9 cellular contexts compared by ENCODE assay signal in the genomic region with DNA sequence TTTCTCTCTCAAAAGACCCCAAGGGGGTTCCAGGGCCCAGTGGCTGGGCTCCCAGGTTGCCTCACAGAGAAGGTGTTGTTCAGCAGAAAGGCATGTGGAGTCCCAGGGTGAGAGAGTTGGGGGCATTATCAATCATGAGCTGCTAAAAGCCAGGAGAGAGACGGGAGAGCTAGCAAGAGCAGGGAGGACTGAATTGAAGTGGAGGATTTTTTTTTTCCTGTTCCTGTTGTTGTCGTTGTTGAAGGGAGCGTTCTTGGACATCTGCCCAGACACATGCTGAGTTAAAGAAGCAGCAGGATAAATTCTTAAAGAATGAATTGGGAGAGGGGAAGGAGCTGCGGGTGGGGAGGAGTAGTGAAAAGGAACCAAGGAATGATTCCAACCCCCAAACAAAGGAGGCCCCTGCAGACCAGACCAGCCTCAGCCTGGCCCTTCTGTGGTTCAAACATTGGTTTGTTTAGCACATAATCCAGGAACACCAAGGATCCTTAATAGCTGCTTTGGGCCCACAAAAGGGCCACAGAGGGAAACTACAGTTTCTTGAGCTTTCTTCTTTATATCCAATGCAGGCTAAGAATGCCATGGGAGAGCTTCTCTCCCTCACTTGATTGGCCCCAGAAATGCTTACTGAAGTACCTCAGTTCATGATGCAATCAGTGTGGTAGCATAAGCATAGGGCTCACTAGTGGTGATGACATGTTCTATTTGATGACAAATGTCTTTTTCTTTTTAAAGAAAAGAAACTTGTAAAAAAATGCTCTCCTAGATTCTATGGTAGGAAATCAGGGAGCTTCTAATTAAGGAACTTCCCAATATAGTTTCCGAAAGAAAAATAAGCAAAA.
A peak's percentile ranks its signal among the peaks of the same experiment; 100 is the strongest.
DNase-seq lines count a peak whose midpoint lies in the region; ATAC-seq, FAIRE-seq and TF ChIP-seq lines count a peak whose summit lies in the region.
"Had no signal": no experiment of that assay in that cellular context is flagged by ENCODE, and none has a peak within 500 bp of the region (broad histone marks: within the 10 kb centered on the region; RNA-seq: fewer than 3 reads in every experiment).

No MANE protein-coding gene starts in this region.

- no peak for FAIRE-seq in RCC 7860 (lab: Jason Lieb, UNC)

- no peak for TF ChIP-seq CTCF in fibroblast of the aortic adventitia (IDR thresholded peaks at IDR 0.05; ENCODE audit: insufficient read depth, low read length)

- H3K27me3 Mint-ChIP-seq in activated naive CD8-positive, alpha-beta T cell treated with anti-CD3 and anti-CD28 coated beads, Interleukin-2, amount 50 U/mL, for 24 hours: peaks cover 10% of the 10 kb centered on the region
- H3K27me3 Mint-ChIP-seq: IgD-negative memory B cell had no signal

- H3K4me3 Mint-ChIP-seq in activated naive CD8-positive, alpha-beta T cell treated with anti-CD3 and anti-CD28 coated beads, Interleukin-2, amount 50 U/mL, for 24 hours: no peak overlapping the region
- H3K4me3 Mint-ChIP-seq: IgD-negative memory B cell had no signal

- H3K9me3 Mint-ChIP-seq in activated naive CD4-positive, alpha-beta T cell treated with anti-CD3 and anti-CD28 coated beads, Interleukin-2, amount 50 U/mL, for 72 hours: peaks cover 0 to 4% of the 10 kb centered on the region in 2 donors
- no peaks in the 10 kb centered on the region for H3K9me3 Mint-ChIP-seq in activated naive CD8-positive, alpha-beta T cell treated with anti-CD3 and anti-CD28 coated beads, Interleukin-2, amount 50 U/mL, for 24 hours
- H3K9me3 Mint-ChIP-seq: IgD-negative memory B cell had no signal

- peaks cover 12% of the 10 kb centered on the region for H3K4me1 Mint-ChIP-seq in activated naive CD8-positive, alpha-beta T cell treated with anti-CD3 and anti-CD28 coated beads, Interleukin-2, amount 50 U/mL, for 24 hours

- no peak overlapping the region for H3K4me3 ChIP-seq in fibroblast of the aortic adventitia (ENCODE audit: low read depth, low read length)

- no peak for ATAC-seq in activated naive CD4-positive, alpha-beta T cell treated with anti-CD3 and anti-CD28 coated beads, Interleukin-2, amount 50 U/mL, for 72 hours
- ATAC-seq in HG03469 (IDR thresholded peaks at IDR 0.05; ENCODE audit: unreplicated experiment): no peak
- no peak for ATAC-seq in activated naive CD8-positive, alpha-beta T cell treated with anti-CD3 and anti-CD28 coated beads, Interleukin-2, amount 50 U/mL, for 24 hours

- no peaks in the 10 kb centered on the region for H3K36me3 Mint-ChIP-seq in activated naive CD4-positive, alpha-beta T cell treated with anti-CD3 and anti-CD28 coated beads, Interleukin-2, amount 50 U/mL, for 72 hours
- no peaks in the 10 kb centered on the region for H3K36me3 Mint-ChIP-seq in activated naive CD8-positive, alpha-beta T cell treated with anti-CD3 and anti-CD28 coated beads, Interleukin-2, amount 50 U/mL, for 24 hours (ENCODE audit: low read depth)

- DNase-seq in H4 (ENCODE audit: low spot score): peak; percentile 88
- DNase-seq in RCC 7860 (ENCODE audit: low spot score): peak; percentile 19
- DNase-seq in fibroblast of the aortic adventitia (ENCODE audit: low read depth): peak; percentile 96
- peak; percentile 42 for DNase-seq in occipital lobe (lab: John Stamatoyannopoulos, UW)
- no peak for DNase-seq in activated naive CD4-positive, alpha-beta T cell treated with anti-CD3 and anti-CD28 coated beads, Interleukin-2, amount 50 U/mL, for 72 hours (ENCODE audit: low spot score in 2 of 2)
- DNase-seq in activated naive CD8-positive, alpha-beta T cell treated with anti-CD3 and anti-CD28 coated beads, Interleukin-2, amount 50 U/mL, for 24 hours: no peak
- no peak for DNase-seq in activated CD4-positive, alpha-beta T cell treated with anti-CD3 and anti-CD28 coated beads, Interleukin-2, amount 50 U/mL, for 4 hours

- H3K27ac Mint-ChIP-seq in activated naive CD4-positive, alpha-beta T cell treated with anti-CD3 and anti-CD28 coated beads, Interleukin-2, amount 50 U/mL, for 72 hours: no peak overlapping the region
- no peak overlapping the region for H3K27ac Mint-ChIP-seq in activated naive CD8-positive, alpha-beta T cell treated with anti-CD3 and anti-CD28 coated beads, Interleukin-2, amount 50 U/mL, for 24 hours

Comparison
In these comparisons a context has a peak if more than half of its experiments do, and no peak if none do; other contexts are left out.
1. DNase-seq: peak in H4 (single experiment), RCC 7860 (single experiment), fibroblast of the aortic adventitia (single experiment) and occipital lobe (single experiment); none in activated naive CD4-positive, alpha-beta T cell treated with anti-CD3 and anti-CD28 coated beads, Interleukin-2, amount 50 U/mL, for 72 hours (0 of 2), activated naive CD8-positive, alpha-beta T cell treated with anti-CD3 and anti-CD28 coated beads, Interleukin-2, amount 50 U/mL, for 24 hours (single experiment) and activated CD4-positive, alpha-beta T cell treated with anti-CD3 and anti-CD28 coated beads, Interleukin-2, amount 50 U/mL, for 4 hours (0 of 2).